Comparison of ENCODE assay signal across 1 cellular context in the genomic region with DNA sequence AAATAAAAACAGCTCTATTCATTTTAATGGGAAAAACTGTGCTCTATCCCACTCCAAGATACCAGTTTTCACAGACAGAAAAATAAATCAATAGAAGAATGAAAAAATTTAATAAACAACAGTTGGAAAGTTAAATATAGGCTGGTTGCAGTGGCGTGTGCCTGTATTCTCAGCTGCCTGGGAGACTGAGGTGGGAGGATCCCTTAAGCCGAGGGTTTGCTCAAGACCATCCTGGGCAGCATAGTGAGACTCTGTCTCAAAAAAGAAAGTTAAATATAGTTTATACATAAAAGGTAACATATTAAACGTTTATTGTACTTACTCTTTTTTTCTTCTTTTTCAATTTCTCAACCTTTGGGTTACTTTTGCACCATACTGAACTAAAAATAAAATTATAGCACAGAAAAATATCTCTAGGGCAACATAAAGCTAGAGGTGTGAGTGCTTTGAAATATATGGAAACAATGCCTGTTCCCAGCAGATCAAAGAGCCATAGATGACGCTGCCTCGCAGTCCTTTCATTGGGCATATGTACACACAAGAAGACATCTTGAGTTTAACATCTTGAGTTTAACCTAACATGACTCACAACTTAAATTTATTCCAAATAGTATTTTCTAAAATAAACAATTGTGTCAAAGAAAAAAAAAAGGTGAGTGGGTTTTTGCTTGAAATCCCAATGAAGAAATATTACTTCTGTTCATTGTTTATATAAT.
TF ChIP-seq lines count a peak whose summit lies in the region.

No MANE protein-coding gene starts in this region.

TF ChIP-seq in IMR-90, 13 proteins besides CTCF, POLR2A, EP300 and RAD21:
- TF ChIP-seq RFX5 (IDR thresholded peaks at IDR 0.05; ENCODE audit: low read depth, low read length) (no peak), SMC3 (IDR thresholded peaks at IDR 0.05; ENCODE audit: low read depth, low read length) (no peak), FOS (IDR thresholded peaks at IDR 0.05; ENCODE audit: low read depth, low read length) (peak; percentile 65), NFE2L2 (IDR thresholded peaks at IDR 0.05; ENCODE audit: low read depth, low read length) (no peak)
TF ChIP-seq in IMR-90: peak in this region for 1.
